8 cellular contexts compared by ENCODE assay signal in genomic region chrX:47218920-47219815, GRCh38. TPM values are rescaled to one million over a fixed set of nuclear protein-coding genes. Genes with fewer than 3 reads are reported as not detected.
A peak's percentile ranks its signal among the peaks of the same experiment; 100 is the strongest.
DNase-seq lines count a peak whose midpoint lies in the region; ATAC-seq and TF ChIP-seq lines count a peak whose summit lies in the region.

No MANE protein-coding gene starts in this region.

- H3K4me1 ChIP-seq in CD8-positive, alpha-beta T cell (ENCODE audit: insufficient read depth, low read length), result peaks cover 26% of the 10 kb centered on the region
- peaks cover 33% of the 10 kb centered on the region for H3K4me1 ChIP-seq in HUES6 (ENCODE audit: control insufficient read depth, insufficient read depth, low read length)
- no peaks in the 10 kb centered on the region for H3K4me1 ChIP-seq in endodermal cell (ENCODE audit: control insufficient read depth, insufficient read depth, low read length)
- H3K4me1 ChIP-seq in muscle layer of duodenum (ENCODE audit: control insufficient read depth in 1 of 2, insufficient read depth in 2 of 2, low read length in 2 of 2), result peaks cover 5 to 30% of the 10 kb centered on the region in 2 donors

- H3K27me3 Mint-ChIP-seq in CD8-positive, alpha-beta T cell (ENCODE audit: low read depth), result no peaks in the 10 kb centered on the region
- no peaks in the 10 kb centered on the region for H3K27me3 Mint-ChIP-seq in activated CD4-positive, alpha-beta memory T cell treated with anti-CD3 and anti-CD28 coated beads, Interleukin-2, amount 10 ng/mL, durations not matched to agents 7 days and 5 days
- H3K27me3 Mint-ChIP-seq in endodermal cell (ENCODE audit: insufficient read depth), result no peaks in the 10 kb centered on the region

- peak overlapping the region; percentile 90 for H3K27ac Mint-ChIP-seq in CD8-positive, alpha-beta T cell
- peak overlapping the region; percentile 78 for H3K27ac Mint-ChIP-seq in activated CD4-positive, alpha-beta memory T cell treated with anti-CD3 and anti-CD28 coated beads, Interleukin-2, amount 10 ng/mL, durations not matched to agents 7 days and 5 days
- peak overlapping the region; percentile 76 for H3K27ac Mint-ChIP-seq in endodermal cell

- H3K9me3 ChIP-seq in CD8-positive, alpha-beta T cell (ENCODE audit: low read length), result no peaks in the 10 kb centered on the region
- H3K9me3 ChIP-seq in HUES6 (ENCODE audit: control insufficient read depth, insufficient read depth, low read depth, low read length) (no peaks in the 10 kb centered on the region), endodermal cell (ENCODE audit: control insufficient read depth, low read length) (no peaks in the 10 kb centered on the region), muscle layer of duodenum (ENCODE audit: control insufficient read depth in 1 of 2, low read length in 2 of 2) (no peaks in the 10 kb centered on the region)

- POLR2A ChIA-PET in CD8-positive, alpha-beta T cell (lab: Charles Lee), result interaction anchor here (1.4 to 3.8 kb wide), 3 partner anchors 10 to 29 kb away, joined by 4 to 57 read pairs (median 11); partner anchors contain the start of gene USP11
- POLR2A ChIA-PET in activated CD4-positive, alpha-beta memory T cell treated with anti-CD3 and anti-CD28 coated beads, Interleukin-2, amount 10 ng/mL, durations not matched to agents 7 days and 5 days (lab: Charles Lee), result interaction anchor here (0.7 to 5.0 kb wide), 10 partner anchors 9 to 341 kb away, joined by 3 to 53 read pairs (median 10); partner anchors contain the start of genes NDUFB11, RBM10 and USP11

- no peak for TF ChIP-seq CTCF in CD8-positive, alpha-beta T cell (IDR thresholded peaks at IDR 0.05)
- TF ChIP-seq CTCF in endodermal cell (conservative IDR thresholded peaks at IDR 0.05), result no peak

- peaks cover 54% of the 10 kb centered on the region for H3K36me3 Mint-ChIP-seq in CD8-positive, alpha-beta T cell
- peaks cover 51% of the 10 kb centered on the region for H3K36me3 Mint-ChIP-seq in activated CD4-positive, alpha-beta memory T cell treated with anti-CD3 and anti-CD28 coated beads, Interleukin-2, amount 10 ng/mL, durations not matched to agents 7 days and 5 days (ENCODE audit: low read depth)
- H3K36me3 Mint-ChIP-seq in endodermal cell (ENCODE audit: low read depth), result peaks cover 55% of the 10 kb centered on the region

- peak overlapping the region; percentile 98 for H3K27ac ChIP-seq in CD8-positive, alpha-beta T cell (ENCODE audit: low read depth, low read length)
- H3K27ac ChIP-seq in HUES6 (ENCODE audit: low read depth, low read length) (peak overlapping the region; percentile 96), endodermal cell (ENCODE audit: low read depth, low read length) (peak overlapping the region; percentile 98), muscle layer of duodenum (ENCODE audit: low read length) (peak overlapping the region; percentile 69), substantia nigra (ENCODE audit: low read depth, low read length, poor library complexity, severe bottlenecking) (peak overlapping the region; percentile 94)

- no peaks in the 10 kb centered on the region for H3K27me3 ChIP-seq in CD8-positive, alpha-beta T cell (ENCODE audit: insufficient read depth, low read length)
- H3K27me3 ChIP-seq in HUES6 (ENCODE audit: control insufficient read depth, insufficient read depth, low read length), result no peaks in the 10 kb centered on the region
- H3K27me3 ChIP-seq in endodermal cell (ENCODE audit: control insufficient read depth, insufficient read depth, low read length, poor library complexity, severe bottlenecking), result no peaks in the 10 kb centered on the region
- no peaks in the 10 kb centered on the region for H3K27me3 ChIP-seq in muscle layer of duodenum (ENCODE audit: low read depth, low read length)

- peak; percentile 1 to 64 (median 32) for DNase-seq in CD8-positive, alpha-beta T cell
- peak; percentile 59 for DNase-seq in activated CD4-positive, alpha-beta memory T cell treated with anti-CD3 and anti-CD28 coated beads, Interleukin-2, amount 10 ng/mL, durations not matched to agents 7 days and 5 days
- DNase-seq in endodermal cell (peak; percentile 77), substantia nigra (lab: John Stamatoyannopoulos, UW) (peak in 16 of 49 donors; percentile 1 to 73 (median 14)), Kasumi-1 (lab: John Stamatoyannopoulos, UW) (no peak)

- peak overlapping the region; percentile 96 for H3K9ac ChIP-seq in HUES6 (ENCODE audit: low read length)
- H3K9ac ChIP-seq in endodermal cell (ENCODE audit: extremely low read depth, low read length, poor library complexity, severe bottlenecking), result peak overlapping the region; percentile 87

- intact Hi-C loops in CD8-positive, alpha-beta T cell (cut with DNase I, micrococcal nuclease), result loop anchor here (1.0 to 5.0 kb wide), 5 partner anchors 13 to 166 kb away; partner anchors contain the start of genes RBM10 (in 1 of the 2) and USP11 (in 1 of the 2)

- 0 to 4% methylated on average over 2 to 50 of the region's 60 CpGs for WGBS in endodermal cell (ENCODE audit: insufficient coverage in 1 of 2, insufficient read length in 1 of 2), 2 experiments

- H3K4me1 Mint-ChIP-seq in CD8-positive, alpha-beta T cell (ENCODE audit: low read depth), result peaks cover 35% of the 10 kb centered on the region
- H3K4me1 Mint-ChIP-seq in activated CD4-positive, alpha-beta memory T cell treated with anti-CD3 and anti-CD28 coated beads, Interleukin-2, amount 10 ng/mL, durations not matched to agents 7 days and 5 days, result peaks cover 43% of the 10 kb centered on the region
- peaks cover 36% of the 10 kb centered on the region for H3K4me1 Mint-ChIP-seq in endodermal cell

- H3K4me3 Mint-ChIP-seq in CD8-positive, alpha-beta T cell, result peak overlapping the region; percentile 93
- peak overlapping the region; percentile 96 for H3K4me3 Mint-ChIP-seq in activated CD4-positive, alpha-beta memory T cell treated with anti-CD3 and anti-CD28 coated beads, Interleukin-2, amount 10 ng/mL, durations not matched to agents 7 days and 5 days
- peak overlapping the region; percentile 88 for H3K4me3 Mint-ChIP-seq in endodermal cell

- peak overlapping the region; percentile 79 for H3K4me3 ChIP-seq in CD8-positive, alpha-beta T cell (ENCODE audit: low read depth, low read length)
- peak overlapping the region; percentile 86 for H3K4me3 ChIP-seq in HUES6 (ENCODE audit: low read depth, low read length)
- peak overlapping the region; percentile 90 for H3K4me3 ChIP-seq in endodermal cell (ENCODE audit: low read length)
- H3K4me3 ChIP-seq in muscle layer of duodenum (ENCODE audit: low read depth in 1 of 2, low read length in 2 of 2), result peak overlapping the region; percentile 71 to 79

- no peaks in the 10 kb centered on the region for H3K9me3 Mint-ChIP-seq in CD8-positive, alpha-beta T cell
- no peaks in the 10 kb centered on the region for H3K9me3 Mint-ChIP-seq in activated CD4-positive, alpha-beta memory T cell treated with anti-CD3 and anti-CD28 coated beads, Interleukin-2, amount 10 ng/mL, durations not matched to agents 7 days and 5 days
- no peaks in the 10 kb centered on the region for H3K9me3 Mint-ChIP-seq in endodermal cell

- CTCF ChIA-PET in CD8-positive, alpha-beta T cell (lab: Charles Lee), result no interaction called here
- CTCF ChIA-PET in activated CD4-positive, alpha-beta memory T cell treated with anti-CD3 and anti-CD28 coated beads, Interleukin-2, amount 10 ng/mL, durations not matched to agents 7 days and 5 days (lab: Charles Lee), result interaction anchor here (1.1 to 1.7 kb wide), 2 partner anchors 28 to 165 kb away, joined by 3 to 6 read pairs; no protein-coding TSS in a partner anchor

- H3K36me3 ChIP-seq in CD8-positive, alpha-beta T cell (ENCODE audit: insufficient read depth, low read length), result peaks cover 5% of the 10 kb centered on the region
- H3K36me3 ChIP-seq in HUES6 (ENCODE audit: control insufficient read depth, insufficient read depth, low read length), result peaks cover 63% of the 10 kb centered on the region
- H3K36me3 ChIP-seq in endodermal cell (ENCODE audit: control insufficient read depth, insufficient read depth, low read length), result peaks cover 24% of the 10 kb centered on the region
- peaks cover 12 to 21% of the 10 kb centered on the region in 2 donors for H3K36me3 ChIP-seq in muscle layer of duodenum (ENCODE audit: control insufficient read depth in 1 of 2, insufficient read depth in 2 of 2, low read length in 2 of 2)

- ATAC-seq in CD8-positive, alpha-beta T cell, result no peak
- no peak for ATAC-seq in HG02840 (IDR thresholded peaks at IDR 0.05; ENCODE audit: low FRiP score, unreplicated experiment)

RNA-seq across cellular contexts. Expression of gene CDK16, which starts 0.7 kb away (rescaled TPM):
- 100 to 1,000 TPM; 157 to 161 TPM for total RNA-seq in CD8-positive, alpha-beta T cell
- total RNA-seq in activated CD4-positive, alpha-beta memory T cell treated with anti-CD3 and anti-CD28 coated beads, Interleukin-2, amount 10 ng/mL, durations not matched to agents 7 days and 5 days, result 10 to 100 TPM; 59.6 to 60.0 TPM
- 100 to 1,000 TPM; 167 to 245 TPM for total RNA-seq in endodermal cell
- 166 TPM for polyA plus RNA-seq in endodermal cell (2013, experiment 1 of 2)
- 145 TPM for polyA plus RNA-seq in endodermal cell (2013, experiment 2 of 2)

RNA-seq across cellular contexts. Expression of gene USP11, which starts 13.6 kb away (rescaled TPM):
- total RNA-seq in CD8-positive, alpha-beta T cell, result 100 to 1,000 TPM; 147 to 161 TPM
- total RNA-seq in activated CD4-positive, alpha-beta memory T cell treated with anti-CD3 and anti-CD28 coated beads, Interleukin-2, amount 10 ng/mL, durations not matched to agents 7 days and 5 days, result 10 to 100 TPM; 27.6 to 29.4 TPM
- total RNA-seq in endodermal cell, result 100 to 1,000 TPM; 113 to 214 TPM
- polyA plus RNA-seq in endodermal cell (2013, experiment 1 of 2), result 126 TPM
- polyA plus RNA-seq in endodermal cell (2013, experiment 2 of 2), result 106 TPM

RNA-seq across cellular contexts. Expression of gene UBA1, which starts 25.5 kb away (rescaled TPM):
- total RNA-seq in CD8-positive, alpha-beta T cell, result 10 to 100 TPM; 63.8 to 64.7 TPM
- 100 to 1,000 TPM; 180 to 187 TPM for total RNA-seq in activated CD4-positive, alpha-beta memory T cell treated with anti-CD3 and anti-CD28 coated beads, Interleukin-2, amount 10 ng/mL, durations not matched to agents 7 days and 5 days
- total RNA-seq in endodermal cell, result 100 to 1,000 TPM; 233 to 448 TPM
- 280 TPM for polyA plus RNA-seq in endodermal cell (2013, experiment 1 of 2)
- 253 TPM for polyA plus RNA-seq in endodermal cell (2013, experiment 2 of 2)

Comparison
In these comparisons a context has a peak if more than half of its experiments do, and no peak if none do; other contexts are left out.
1. DNase-seq: peak in CD8-positive, alpha-beta T cell (7 of 7), activated CD4-positive, alpha-beta memory T cell treated with anti-CD3 and anti-CD28 coated beads, Interleukin-2, amount 10 ng/mL, durations not matched to agents 7 days and 5 days (single experiment) and endodermal cell (single experiment); none in Kasumi-1 (0 of 2).
2. Peak in every context shown above with its lines, with median percentiles within 50 percentile points of each other: H3K27ac ChIP-seq, H3K4me3 ChIP-seq, H3K27ac Mint-ChIP-seq and H3K4me3 Mint-ChIP-seq.